In the genomic region with DNA sequence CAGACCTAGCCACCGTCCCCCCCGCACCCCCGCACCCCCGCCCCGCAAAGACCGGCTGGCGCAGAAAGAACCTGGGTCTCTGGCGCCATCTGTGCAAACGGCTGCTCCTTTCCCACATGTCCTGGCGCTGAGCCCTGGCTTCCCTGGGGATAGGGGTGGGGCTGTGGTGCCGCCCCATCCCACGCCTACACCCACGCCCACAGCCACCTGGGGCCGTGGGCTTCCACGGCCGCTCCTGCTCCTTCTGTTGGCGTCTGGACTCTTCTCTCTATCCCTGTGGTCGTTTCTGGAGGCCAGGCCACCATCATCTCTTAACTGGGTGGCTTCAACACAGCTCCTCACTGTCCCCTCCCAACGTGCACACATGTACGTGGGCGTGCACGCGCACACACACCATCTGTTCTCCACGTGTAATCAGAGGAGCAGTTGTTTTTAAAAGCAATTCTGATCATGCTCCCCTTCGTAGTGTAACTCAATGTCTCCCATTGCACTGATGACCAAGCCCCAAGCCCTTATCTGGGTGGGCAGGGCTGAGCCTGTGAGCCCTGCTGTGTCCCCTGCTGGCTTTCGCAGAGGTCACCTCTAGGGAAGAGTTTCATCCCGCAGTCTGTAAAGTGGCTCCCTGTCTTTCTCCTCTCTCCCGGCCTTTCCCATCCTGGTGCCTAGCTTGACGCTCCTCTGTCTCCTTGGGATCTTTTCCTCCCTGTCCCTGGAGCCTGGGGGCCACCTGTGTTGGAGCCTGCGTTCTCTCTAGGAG, we compare ENCODE assay signal across 8 cellular contexts. TPM values are rescaled to one million over a fixed set of nuclear protein-coding genes. Genes with fewer than 3 reads are reported as not detected.
DNase-seq lines count a peak whose midpoint lies in the region; ATAC-seq and TF ChIP-seq lines count a peak whose summit lies in the region.

No MANE protein-coding gene starts in this region.

- CTCF ChIA-PET in activated CD4-positive, alpha-beta T cell treated with anti-CD3 and anti-CD28 coated beads, Interleukin-2, amount 10 ng/mL, durations not matched to agents 7 days and 5 days (lab: Charles Lee), result interaction anchor here (0.7 to 4.6 kb wide), 6 partner anchors 10 to 87 kb away, joined by 3 to 36 read pairs (median 4); no protein-coding TSS in a partner anchor

- H3K27ac ChIP-seq in gastroesophageal sphincter (no peak overlapping the region), stomach (peak overlapping the region in 3 of 5 donors; percentile 8 to 31 (median 15)), mesenchymal stem cell (ENCODE audit: low read length, poor library complexity, severe bottlenecking) (no peak overlapping the region), ascending aorta (no peak overlapping the region)

- H3K18ac ChIP-seq in mesenchymal stem cell (ENCODE audit: low read depth in 1 of 2, low read length in 2 of 2), result no peak overlapping the region

- H2BK15ac ChIP-seq in mesenchymal stem cell (ENCODE audit: low read depth, poor library complexity, severe bottlenecking), result no peak overlapping the region

- H3K4me2 ChIP-seq in mesenchymal stem cell (ENCODE audit: low read length, poor library complexity, severe bottlenecking), result no peak overlapping the region

- TF ChIP-seq POLR2A in gastroesophageal sphincter (IDR thresholded peaks at IDR 0.05) (no peak), stomach (IDR thresholded peaks at IDR 0.05) (no peak)

- H2BK120ac ChIP-seq in mesenchymal stem cell (ENCODE audit: low read depth, low read length), result no peak overlapping the region

- H3K4ac ChIP-seq in mesenchymal stem cell (ENCODE audit: low read depth in 1 of 2, low read length in 2 of 2), result no peak overlapping the region

- intact Hi-C loops in stomach (cut with DNase I; ENCODE audit: low total_unique reads), result no loop called here
- intact Hi-C loops in ascending aorta (cut with DNase I), result loop anchor here (1.0 to 10.0 kb wide), 2 partner anchors 79 to 248 kb away; no protein-coding TSS in a partner anchor

- H3K9me3 ChIP-seq in gastroesophageal sphincter (no peaks in the 10 kb centered on the region), stomach (no peaks in the 10 kb centered on the region), mesenchymal stem cell (ENCODE audit: control insufficient read depth, low read length) (no peaks in the 10 kb centered on the region), ascending aorta (no peaks in the 10 kb centered on the region)

- H2BK5ac ChIP-seq in mesenchymal stem cell (ENCODE audit: low read depth, low read length, poor library complexity, severe bottlenecking), result no peak overlapping the region

- no peak for DNase-seq in activated CD4-positive, alpha-beta T cell treated with anti-CD3 and anti-CD28 coated beads, Interleukin-2, amount 10 ng/mL, durations not matched to agents 7 days and 5 days
- no peak for DNase-seq in activated CD4-positive, alpha-beta T cell treated with anti-CD3 and anti-CD28 coated beads, Interleukin-2, amount 50 U/mL, for 4 hours
- DNase-seq in RPMI7951 (ENCODE audit: low read depth), result peak; percentile 40
- DNase-seq in stomach, result no peak
- DNase-seq in pons (ENCODE audit: low spot score), result no peak
- DNase-seq in mesenchymal stem cell, result no peak
- DNase-seq in ascending aorta (ENCODE audit: low spot score in 2 of 2), result no peak

- WGBS in gastroesophageal sphincter (ENCODE audit: low coverage in 1 of 2), 2 donors, result 8 to 39% methylated on average over 7 to 15 of the region's 30 CpGs
- 14 to 24% (median 16%) methylated on average over 28 to 30 of the region's 30 CpGs for WGBS in stomach, 5 donors
- 23% methylated on average over 27 of the region's 30 CpGs for WGBS in mesenchymal stem cell

- H3K14ac ChIP-seq in mesenchymal stem cell (ENCODE audit: low read length in 2 of 2), result no peak overlapping the region

- peak in 1 of 4 experiments; percentile 11 for TF ChIP-seq CTCF in gastroesophageal sphincter (IDR thresholded peaks at IDR 0.05)
- TF ChIP-seq CTCF in stomach (IDR thresholded peaks at IDR 0.05), result peak in 1 of 7 experiments; percentile 28
- TF ChIP-seq CTCF in ascending aorta (IDR thresholded peaks at IDR 0.05), result no peak

- no peak overlapping the region for H3K9ac ChIP-seq in mesenchymal stem cell (ENCODE audit: low read length)

- H2AK5ac ChIP-seq in mesenchymal stem cell (ENCODE audit: low read length, severe bottlenecking), result no peak overlapping the region

- H3K23ac ChIP-seq in mesenchymal stem cell (ENCODE audit: low read length in 2 of 2), result no peak overlapping the region

- peak overlapping the region; percentile 22 for H3K4me3 Mint-ChIP-seq in activated CD4-positive, alpha-beta T cell treated with anti-CD3 and anti-CD28 coated beads, Interleukin-2, amount 10 ng/mL, durations not matched to agents 7 days and 5 days

- no peaks in the 10 kb centered on the region for H3K79me1 ChIP-seq in mesenchymal stem cell (replicated peaks; ENCODE audit: low read length, poor library complexity, severe bottlenecking)

- H3K4me1 ChIP-seq in gastroesophageal sphincter, result peaks cover 0 to 8% (median 5%) of the 10 kb centered on the region in 3 donors
- peaks cover 0 to 16% (median 12%) of the 10 kb centered on the region in 4 donors for H3K4me1 ChIP-seq in stomach
- H3K4me1 ChIP-seq in mesenchymal stem cell (ENCODE audit: control insufficient read depth, insufficient read depth, low read depth, low read length), result peaks cover 3% of the 10 kb centered on the region
- H3K4me1 ChIP-seq in ascending aorta, result peaks cover 0 to 2% of the 10 kb centered on the region in 2 donors

- H3K36me3 Mint-ChIP-seq in activated CD4-positive, alpha-beta T cell treated with anti-CD3 and anti-CD28 coated beads, Interleukin-2, amount 10 ng/mL, durations not matched to agents 7 days and 5 days (ENCODE audit: low read depth), result peaks cover 29% of the 10 kb centered on the region

- ATAC-seq in gastroesophageal sphincter, result peak; percentile 48

- POLR2A ChIA-PET in activated CD4-positive, alpha-beta T cell treated with anti-CD3 and anti-CD28 coated beads, Interleukin-2, amount 10 ng/mL, durations not matched to agents 7 days and 5 days (lab: Charles Lee), result no interaction called here

- H3K27ac Mint-ChIP-seq in activated CD4-positive, alpha-beta T cell treated with anti-CD3 and anti-CD28 coated beads, Interleukin-2, amount 10 ng/mL, durations not matched to agents 7 days and 5 days, result peak overlapping the region; percentile 83

- H3K27me3 ChIP-seq in gastroesophageal sphincter, result peaks cover 39% of the 10 kb centered on the region
- peaks cover 0 to 38% (median 3%) of the 10 kb centered on the region in 3 donors for H3K27me3 ChIP-seq in stomach
- H3K27me3 ChIP-seq in mesenchymal stem cell (ENCODE audit: control insufficient read depth in 1 of 2, insufficient read depth in 1 of 2, low read length in 2 of 2), result peaks cover 49 to 89% of the 10 kb centered on the region in 2 experiments
- H3K27me3 ChIP-seq in ascending aorta, result no peaks in the 10 kb centered on the region

- peak overlapping the region in 1 of 2 donors; percentile 9 for H3K4me3 ChIP-seq in gastroesophageal sphincter
- H3K4me3 ChIP-seq in stomach, result peak overlapping the region in 2 of 4 donors; percentile 25 to 31
- no peak overlapping the region for H3K4me3 ChIP-seq in mesenchymal stem cell (ENCODE audit: insufficient read depth in 1 of 2, low read depth in 1 of 2, low read length in 2 of 2)
- no peak overlapping the region for H3K4me3 ChIP-seq in ascending aorta

- no peak overlapping the region for H4K91ac ChIP-seq in mesenchymal stem cell (ENCODE audit: low read length)

- H3K36me3 ChIP-seq in gastroesophageal sphincter, result peaks cover 0 to 4% of the 10 kb centered on the region in 2 donors
- no peaks in the 10 kb centered on the region for H3K36me3 ChIP-seq in stomach
- no peaks in the 10 kb centered on the region for H3K36me3 ChIP-seq in mesenchymal stem cell (ENCODE audit: control insufficient read depth in 1 of 2, insufficient read depth in 2 of 2, low read depth in 1 of 2, low read length in 2 of 2)
- H3K36me3 ChIP-seq in ascending aorta, result no peaks in the 10 kb centered on the region

- H3K4me1 Mint-ChIP-seq in activated CD4-positive, alpha-beta T cell treated with anti-CD3 and anti-CD28 coated beads, Interleukin-2, amount 10 ng/mL, durations not matched to agents 7 days and 5 days, result peaks cover 45% of the 10 kb centered on the region

- H2BK12ac ChIP-seq in mesenchymal stem cell (ENCODE audit: low read length in 2 of 2), result no peak overlapping the region

- TF ChIP-seq EP300 in gastroesophageal sphincter (IDR thresholded peaks at IDR 0.05) (no peak), stomach (IDR thresholded peaks at IDR 0.05) (no peak)

- no peak overlapping the region for H2AFZ ChIP-seq in mesenchymal stem cell (ENCODE audit: low read depth, low read length)

- H4K8ac ChIP-seq in mesenchymal stem cell (ENCODE audit: low read length), result no peak overlapping the region

- no peaks in the 10 kb centered on the region for H3K9me3 Mint-ChIP-seq in activated CD4-positive, alpha-beta T cell treated with anti-CD3 and anti-CD28 coated beads, Interleukin-2, amount 10 ng/mL, durations not matched to agents 7 days and 5 days

- no peaks in the 10 kb centered on the region for H3K27me3 Mint-ChIP-seq in activated CD4-positive, alpha-beta T cell treated with anti-CD3 and anti-CD28 coated beads, Interleukin-2, amount 10 ng/mL, durations not matched to agents 7 days and 5 days

RNA-seq across cellular contexts. Expression of a gene that starts 31.9 kb away (rescaled TPM):
- 10 to 100 TPM; 22.5 to 22.6 TPM for total RNA-seq in activated CD4-positive, alpha-beta T cell treated with anti-CD3 and anti-CD28 coated beads, Interleukin-2, amount 10 ng/mL, durations not matched to agents 7 days and 5 days
- total RNA-seq in RPMI7951 (2014; rRNA removed; shearing (Covaris generic)), result 125 and 148 TPM in 2 replicates
- total RNA-seq in gastroesophageal sphincter, result 100 to 1,000 TPM in 3 of 4 donors, 10 to 100 TPM in 1; 62.7 to 240 (median 158) TPM
- total RNA-seq in stomach, result 100 to 1,000 TPM in 2 of 5 donors, 10 to 100 TPM in 2, 1 to 10 TPM in 1; 2.0 to 289 (median 36.4) TPM
- 10 to 100 TPM in 1 of 3 donors, 1 to 10 TPM in 2; 2.3 to 22.9 (median 3.1) TPM for polyA plus RNA-seq in stomach
- polyA plus RNA-seq in mesenchymal stem cell (2013, experiment 1 of 2), result 2.8 TPM
- 2.8 TPM for polyA plus RNA-seq in mesenchymal stem cell (2013, experiment 2 of 2)
- 0.53 TPM for total RNA-seq in ascending aorta

Comparison
In these comparisons a context has a peak if more than half of its experiments do, and no peak if none do; other contexts are left out.
1. H3K27ac ChIP-seq: peak in stomach (3 of 5); none in gastroesophageal sphincter (0 of 4), mesenchymal stem cell (single experiment) and ascending aorta (0 of 2).